ENCODE assay signal across 1 cellular context in the genomic region with DNA sequence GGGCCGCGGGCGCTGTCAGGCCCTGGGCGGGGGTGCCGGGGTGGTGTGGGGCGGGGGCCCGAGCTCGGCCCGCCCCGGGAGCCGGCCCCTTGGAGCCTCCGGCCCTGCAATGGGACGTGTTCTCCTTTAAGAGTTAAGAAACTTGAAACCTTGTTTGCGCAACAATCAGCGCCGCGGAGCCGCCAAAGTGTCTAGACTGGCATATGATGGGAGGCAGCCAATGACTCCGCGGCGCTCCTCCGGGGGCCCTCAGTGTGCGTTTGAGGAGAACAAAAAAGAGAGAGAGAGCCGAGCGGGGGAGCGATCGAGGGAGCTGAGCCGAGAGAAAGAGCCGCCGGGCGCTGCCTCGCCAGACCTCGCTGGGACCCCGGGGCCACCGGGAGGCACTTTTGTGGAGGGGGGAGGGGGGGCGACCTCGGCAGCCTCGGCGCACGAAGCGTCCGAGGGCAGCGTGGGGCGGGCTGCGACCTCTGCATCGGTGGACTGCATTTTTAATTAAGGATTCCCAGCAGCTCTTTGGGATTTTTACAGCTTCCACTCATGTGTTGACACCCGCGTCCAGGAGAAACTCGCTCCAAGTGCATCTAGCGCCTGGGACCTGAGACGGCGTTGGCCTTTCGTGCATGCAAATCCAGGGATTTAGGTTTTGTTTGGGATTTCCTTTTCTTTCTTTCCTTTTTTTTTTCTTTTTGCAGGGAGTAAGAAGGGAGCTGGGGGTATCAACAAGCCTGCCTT.
A peak's percentile ranks its signal among the peaks of the same experiment; 100 is the strongest.
TF ChIP-seq lines count a peak whose summit lies in the region.

A gene (plus strand): TSS at position 202 of the 735 bp plus-strand sequence. CDS start 1,023 bp downstream, outside the sequence.

TF ChIP-seq in K562, 482 proteins besides CTCF, POLR2A, EP300 and RAD21 (continued from another document and continues in another):
- no peak for TF ChIP-seq ARID2 (IDR thresholded peaks at IDR 0.05)
- no peak for TF ChIP-seq WHSC1 (IDR thresholded peaks at IDR 0.05; ENCODE audit: low read length)
- no peak for TF ChIP-seq ZNF197 (CRISPR knock-in tag; IDR thresholded peaks at IDR 0.05; ENCODE audit: low read depth)
- no peak for TF ChIP-seq SREBF1 (IDR thresholded peaks at IDR 0.05; ENCODE audit: borderline replicate concordance, low read depth, low read length)
- TF ChIP-seq, protein P1, sequence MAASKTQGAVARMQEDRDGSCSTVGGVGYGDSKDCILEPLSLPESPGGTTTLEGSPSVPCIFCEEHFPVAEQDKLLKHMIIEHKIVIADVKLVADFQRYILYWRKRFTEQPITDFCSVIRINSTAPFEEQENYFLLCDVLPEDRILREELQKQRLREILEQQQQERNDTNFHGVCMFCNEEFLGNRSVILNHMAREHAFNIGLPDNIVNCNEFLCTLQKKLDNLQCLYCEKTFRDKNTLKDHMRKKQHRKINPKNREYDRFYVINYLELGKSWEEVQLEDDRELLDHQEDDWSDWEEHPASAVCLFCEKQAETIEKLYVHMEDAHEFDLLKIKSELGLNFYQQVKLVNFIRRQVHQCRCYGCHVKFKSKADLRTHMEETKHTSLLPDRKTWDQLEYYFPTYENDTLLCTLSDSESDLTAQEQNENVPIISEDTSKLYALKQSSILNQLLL (CRISPR knock-in tag; IDR thresholded peaks at IDR 0.05; ENCODE audit: borderline replicate concordance) = no peak
- TF ChIP-seq, protein P2, sequence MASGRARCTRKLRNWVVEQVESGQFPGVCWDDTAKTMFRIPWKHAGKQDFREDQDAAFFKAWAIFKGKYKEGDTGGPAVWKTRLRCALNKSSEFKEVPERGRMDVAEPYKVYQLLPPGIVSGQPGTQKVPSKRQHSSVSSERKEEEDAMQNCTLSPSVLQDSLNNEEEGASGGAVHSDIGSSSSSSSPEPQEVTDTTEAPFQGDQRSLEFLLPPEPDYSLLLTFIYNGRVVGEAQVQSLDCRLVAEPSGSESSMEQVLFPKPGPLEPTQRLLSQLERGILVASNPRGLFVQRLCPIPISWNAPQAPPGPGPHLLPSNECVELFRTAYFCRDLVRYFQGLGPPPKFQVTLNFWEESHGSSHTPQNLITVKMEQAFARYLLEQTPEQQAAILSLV (tag; IDR thresholded peaks at IDR 0.05) = peak; percentile 67
- no peak for TF ChIP-seq PURB (CRISPR knock-in tag; IDR thresholded peaks at IDR 0.05; ENCODE audit: low read depth)
- TF ChIP-seq KAT8 (IDR thresholded peaks at IDR 0.05; ENCODE audit: low read depth) = no peak
- TF ChIP-seq ZC3H4 (CRISPR knock-in tag; IDR thresholded peaks at IDR 0.05; ENCODE audit: borderline replicate concordance) = no peak
- TF ChIP-seq MTA2 (IDR thresholded peaks at IDR 0.05; ENCODE audit: low read depth) = no peak
- no peak for TF ChIP-seq ZNF3 (CRISPR knock-in tag; IDR thresholded peaks at IDR 0.05)
- TF ChIP-seq NFIC (IDR thresholded peaks at IDR 0.05) = peak; percentile 25; the same call in 1 of the 2 replicates
- TF ChIP-seq ZNF561 (CRISPR knock-in tag; conservative IDR thresholded peaks at IDR 0.05) = no peak
- 0 out of 2 replicates have a peak, but pooled peaks have one; percentile 26 for TF ChIP-seq JUND (IDR thresholded peaks at IDR 0.05; ENCODE audit: borderline replicate concordance, low read depth, low read length)
- TF ChIP-seq JUND (tag; IDR thresholded peaks at IDR 0.05; ENCODE audit: borderline replicate concordance, low read depth, low read length) = no peak; the same call in 2 of the 3 replicates
- no peak for TF ChIP-seq RFX1 (IDR thresholded peaks at IDR 0.05)
- TF ChIP-seq BRD9 (IDR thresholded peaks at IDR 0.05; ENCODE audit: low read depth, partially characterized antibody) = no peak
- no peak for TF ChIP-seq ZNF764 (CRISPR knock-in tag; IDR thresholded peaks at IDR 0.05; ENCODE audit: low read depth)
- TF ChIP-seq JUNB (CRISPR knock-in tag; conservative IDR thresholded peaks at IDR 0.05) = no peak
- no peak for TF ChIP-seq HSF4 (CRISPR knock-in tag; IDR thresholded peaks at IDR 0.05; ENCODE audit: borderline replicate concordance)
- 0 out of 2 replicates have a peak, but pooled peaks have one; percentile 39 for TF ChIP-seq EP400 (IDR thresholded peaks at IDR 0.05)
- TF ChIP-seq, protein P3, sequence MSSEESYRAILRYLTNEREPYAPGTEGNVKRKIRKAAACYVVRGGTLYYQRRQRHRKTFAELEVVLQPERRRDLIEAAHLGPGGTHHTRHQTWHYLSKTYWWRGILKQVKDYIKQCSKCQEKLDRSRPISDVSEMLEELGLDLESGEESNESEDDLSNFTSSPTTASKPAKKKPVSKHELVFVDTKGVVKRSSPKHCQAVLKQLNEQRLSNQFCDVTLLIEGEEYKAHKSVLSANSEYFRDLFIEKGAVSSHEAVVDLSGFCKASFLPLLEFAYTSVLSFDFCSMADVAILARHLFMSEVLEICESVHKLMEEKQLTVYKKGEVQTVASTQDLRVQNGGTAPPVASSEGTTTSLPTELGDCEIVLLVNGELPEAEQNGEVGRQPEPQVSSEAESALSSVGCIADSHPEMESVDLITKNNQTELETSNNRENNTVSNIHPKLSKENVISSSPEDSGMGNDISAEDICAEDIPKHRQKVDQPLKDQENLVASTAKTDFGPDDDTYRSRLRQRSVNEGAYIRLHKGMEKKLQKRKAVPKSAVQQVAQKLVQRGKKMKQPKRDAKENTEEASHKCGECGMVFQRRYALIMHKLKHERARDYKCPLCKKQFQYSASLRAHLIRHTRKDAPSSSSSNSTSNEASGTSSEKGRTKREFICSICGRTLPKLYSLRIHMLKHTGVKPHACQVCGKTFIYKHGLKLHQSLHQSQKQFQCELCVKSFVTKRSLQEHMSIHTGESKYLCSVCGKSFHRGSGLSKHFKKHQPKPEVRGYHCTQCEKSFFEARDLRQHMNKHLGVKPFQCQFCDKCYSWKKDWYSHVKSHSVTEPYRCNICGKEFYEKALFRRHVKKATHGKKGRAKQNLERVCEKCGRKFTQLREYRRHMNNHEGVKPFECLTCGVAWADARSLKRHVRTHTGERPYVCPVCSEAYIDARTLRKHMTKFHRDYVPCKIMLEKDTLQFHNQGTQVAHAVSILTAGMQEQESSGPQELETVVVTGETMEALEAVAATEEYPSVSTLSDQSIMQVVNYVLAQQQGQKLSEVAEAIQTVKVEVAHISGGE (CRISPR knock-in tag; IDR thresholded peaks at IDR 0.05) = peak in 1 of 3 experiments; percentile 6; a peak in 1 of 6 replicates
- TF ChIP-seq MEIS2 (IDR thresholded peaks at IDR 0.05; ENCODE audit: partially characterized antibody) = peak; percentile 43
- no peak for TF ChIP-seq SMARCC2 (IDR thresholded peaks at IDR 0.05; ENCODE audit: low read depth)
- TF ChIP-seq, protein P4, sequence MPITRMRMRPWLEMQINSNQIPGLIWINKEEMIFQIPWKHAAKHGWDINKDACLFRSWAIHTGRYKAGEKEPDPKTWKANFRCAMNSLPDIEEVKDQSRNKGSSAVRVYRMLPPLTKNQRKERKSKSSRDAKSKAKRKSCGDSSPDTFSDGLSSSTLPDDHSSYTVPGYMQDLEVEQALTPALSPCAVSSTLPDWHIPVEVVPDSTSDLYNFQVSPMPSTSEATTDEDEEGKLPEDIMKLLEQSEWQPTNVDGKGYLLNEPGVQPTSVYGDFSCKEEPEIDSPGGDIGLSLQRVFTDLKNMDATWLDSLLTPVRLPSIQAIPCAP (CRISPR knock-in tag; IDR thresholded peaks at IDR 0.05; ENCODE audit: borderline replicate concordance) = no peak
- TF ChIP-seq TRIM24 (IDR thresholded peaks at IDR 0.05) = peak in 1 of 2 experiments; percentile 64; a peak in 2 of 4 replicates
- TF ChIP-seq, protein P5, sequence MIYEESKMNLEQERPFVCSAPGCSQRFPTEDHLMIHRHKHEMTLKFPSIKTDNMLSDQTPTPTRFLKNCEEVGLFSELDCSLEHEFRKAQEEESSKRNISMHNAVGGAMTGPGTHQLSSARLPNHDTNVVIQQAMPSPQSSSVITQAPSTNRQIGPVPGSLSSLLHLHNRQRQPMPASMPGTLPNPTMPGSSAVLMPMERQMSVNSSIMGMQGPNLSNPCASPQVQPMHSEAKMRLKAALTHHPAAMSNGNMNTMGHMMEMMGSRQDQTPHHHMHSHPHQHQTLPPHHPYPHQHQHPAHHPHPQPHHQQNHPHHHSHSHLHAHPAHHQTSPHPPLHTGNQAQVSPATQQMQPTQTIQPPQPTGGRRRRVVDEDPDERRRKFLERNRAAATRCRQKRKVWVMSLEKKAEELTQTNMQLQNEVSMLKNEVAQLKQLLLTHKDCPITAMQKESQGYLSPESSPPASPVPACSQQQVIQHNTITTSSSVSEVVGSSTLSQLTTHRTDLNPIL (CRISPR knock-in tag; IDR thresholded peaks at IDR 0.05) = no peak
- TF ChIP-seq ZNF23 (CRISPR knock-in tag; IDR thresholded peaks at IDR 0.05) = no peak
- no peak for TF ChIP-seq MCM7 (IDR thresholded peaks at IDR 0.05)
- no peak for TF ChIP-seq TAL1 (IDR thresholded peaks at IDR 0.05)
- no peak for TF ChIP-seq TGIF2 (CRISPR knock-in tag; IDR thresholded peaks at IDR 0.05)
- TF ChIP-seq POU5F1 (IDR thresholded peaks at IDR 0.05; ENCODE audit: borderline replicate concordance, low read depth, low read length, partially characterized antibody) = no peak
- no peak for TF ChIP-seq GATAD2B (IDR thresholded peaks at IDR 0.05; ENCODE audit: borderline replicate concordance)
- no peak for TF ChIP-seq U2AF1 (optimal IDR thresholded peaks at IDR 0.05; ENCODE audit: low read depth, low read length)
- TF ChIP-seq, protein P6, sequence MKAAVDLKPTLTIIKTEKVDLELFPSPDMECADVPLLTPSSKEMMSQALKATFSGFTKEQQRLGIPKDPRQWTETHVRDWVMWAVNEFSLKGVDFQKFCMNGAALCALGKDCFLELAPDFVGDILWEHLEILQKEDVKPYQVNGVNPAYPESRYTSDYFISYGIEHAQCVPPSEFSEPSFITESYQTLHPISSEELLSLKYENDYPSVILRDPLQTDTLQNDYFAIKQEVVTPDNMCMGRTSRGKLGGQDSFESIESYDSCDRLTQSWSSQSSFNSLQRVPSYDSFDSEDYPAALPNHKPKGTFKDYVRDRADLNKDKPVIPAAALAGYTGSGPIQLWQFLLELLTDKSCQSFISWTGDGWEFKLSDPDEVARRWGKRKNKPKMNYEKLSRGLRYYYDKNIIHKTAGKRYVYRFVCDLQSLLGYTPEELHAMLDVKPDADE (conservative IDR thresholded peaks at IDR 0.05; ENCODE audit: control insufficient read depth, low read depth, low read length) = 0 out of 2 replicates have a peak, but pooled peaks have one; percentile 18
- TF ChIP-seq MAFG (tag; conservative IDR thresholded peaks at IDR 0.05) = no peak
- TF ChIP-seq ZFP36 (IDR thresholded peaks at IDR 0.05; ENCODE audit: low read depth, low read length, partially characterized antibody) = peak; percentile 2
- TF ChIP-seq, protein P7, sequence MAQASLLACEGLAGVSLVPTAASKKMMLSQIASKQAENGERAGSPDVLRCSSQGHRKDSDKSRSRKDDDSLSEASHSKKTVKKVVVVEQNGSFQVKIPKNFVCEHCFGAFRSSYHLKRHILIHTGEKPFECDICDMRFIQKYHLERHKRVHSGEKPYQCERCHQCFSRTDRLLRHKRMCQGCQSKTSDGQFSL (CRISPR knock-in tag; IDR thresholded peaks at IDR 0.05) = no peak
- TF ChIP-seq, protein P7 (tag; IDR thresholded peaks at IDR 0.05) = 0 out of 4 replicates have a peak, but pooled peaks of 1 of the 2 experiments have one; percentile 48
- no peak for TF ChIP-seq KAT7 (CRISPR knock-in tag; IDR thresholded peaks at IDR 0.05; ENCODE audit: borderline replicate concordance)
- TF ChIP-seq SRSF9 (IDR thresholded peaks at IDR 0.05; ENCODE audit: borderline replicate concordance, low read depth, low read length) = no peak
- TF ChIP-seq BACH1 (tag; IDR thresholded peaks at IDR 0.05) = no peak
- TF ChIP-seq ZNF143 (CRISPR knock-in tag; IDR thresholded peaks at IDR 0.05) = no peak
- TF ChIP-seq, protein P8, sequence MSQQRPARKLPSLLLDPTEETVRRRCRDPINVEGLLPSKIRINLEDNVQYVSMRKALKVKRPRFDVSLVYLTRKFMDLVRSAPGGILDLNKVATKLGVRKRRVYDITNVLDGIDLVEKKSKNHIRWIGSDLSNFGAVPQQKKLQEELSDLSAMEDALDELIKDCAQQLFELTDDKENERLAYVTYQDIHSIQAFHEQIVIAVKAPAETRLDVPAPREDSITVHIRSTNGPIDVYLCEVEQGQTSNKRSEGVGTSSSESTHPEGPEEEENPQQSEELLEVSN (IDR thresholded peaks at IDR 0.05; ENCODE audit: borderline replicate concordance in 1 of 2, extremely low read depth in 1 of 2, insufficient read depth in 1 of 2, insufficient read length in 1 of 2, low read depth in 1 of 2, low read length in 1 of 2, poor library complexity in 1 of 2, severe bottlenecking in 1 of 2) = no peak
